ENCODE assay signal across 14 cellular contexts in genomic region chr9:124419832-124420489, GRCh38. TPM values are rescaled to one million over a fixed set of nuclear protein-coding genes. Genes with fewer than 3 reads are reported as not detected.
DNase-seq lines count a peak whose midpoint lies in the region; ATAC-seq and TF ChIP-seq lines count a peak whose summit lies in the region.
"Had no signal": no experiment of that assay in that cellular context is flagged by ENCODE, and none has a peak within 500 bp of the region (broad histone marks: within the 10 kb centered on the region; RNA-seq: fewer than 3 reads in every experiment).

No MANE protein-coding gene starts in this region.

- no peaks in the 10 kb centered on the region for H3K36me3 ChIP-seq in MM.1S (replicated peaks; ENCODE audit: insufficient read depth, low read length)
- no peaks in the 10 kb centered on the region for H3K36me3 ChIP-seq in colonic mucosa

- no peaks in the 10 kb centered on the region for H3K9me2 ChIP-seq in MM.1S (replicated peaks; ENCODE audit: insufficient read depth, low read length)

- peaks cover 4% of the 10 kb centered on the region for H3K36me3 Mint-ChIP-seq in activated CD8-positive, alpha-beta memory T cell treated with anti-CD3 and anti-CD28 coated beads, Interleukin-2, amount 10 ng/mL, durations not matched to agents 7 days and 5 days
- peaks cover 4% of the 10 kb centered on the region for H3K36me3 Mint-ChIP-seq in progenitor cell of endocrine pancreas (ENCODE audit: insufficient read depth)

- peaks cover 3% of the 10 kb centered on the region for H3K79me2 ChIP-seq in MM.1S (ENCODE audit: low read length)

- no peak overlapping the region for H3K4me3 ChIP-seq in MM.1S (ENCODE audit: low read length)
- no peak overlapping the region for H3K4me3 ChIP-seq in colonic mucosa

- H3K27ac ChIP-seq in MM.1S (ENCODE audit: low read length), result no peak overlapping the region
- H3K27ac ChIP-seq in colonic mucosa, result no peak overlapping the region

- peaks cover 6% of the 10 kb centered on the region for H3K27me3 Mint-ChIP-seq in activated CD8-positive, alpha-beta memory T cell treated with anti-CD3 and anti-CD28 coated beads, Interleukin-2, amount 10 ng/mL, durations not matched to agents 7 days and 5 days
- peaks cover 19% of the 10 kb centered on the region for H3K27me3 Mint-ChIP-seq in progenitor cell of endocrine pancreas
- H3K27me3 Mint-ChIP-seq: activated B cell treated with CpG ODN at 0.5 μM for 24 hours; activated naive CD8-positive, alpha-beta T cell treated with anti-CD3 and anti-CD28 coated beads, Interleukin-2, amount 50 U/mL, for 24 hours had no signal

- no peaks in the 10 kb centered on the region for H3F3A ChIP-seq in MM.1S (ENCODE audit: insufficient read depth, low read length)

- H3K4me1 ChIP-seq in MM.1S (ENCODE audit: low read length) (0 out of 2 replicates have a peak, but pooled peaks cover 6% of the 10 kb centered on the region), colonic mucosa (no peaks in the 10 kb centered on the region)

- H3K4me2 ChIP-seq in MM.1S (ENCODE audit: low read depth, low read length), result peak overlapping the region; percentile 13; the same call in 1 of the 2 replicates

- DNase-seq in activated CD8-positive, alpha-beta memory T cell treated with anti-CD3 and anti-CD28 coated beads, Interleukin-2, amount 10 ng/mL, durations not matched to agents 7 days and 5 days, result peak; percentile 72
- no peak for DNase-seq in activated CD8-positive, alpha-beta memory T cell treated with anti-CD3 and anti-CD28 coated beads for 24 hours
- DNase-seq in MM.1S (no peak), colonic mucosa (no peak), progenitor cell of endocrine pancreas (ENCODE audit: low spot score, unreplicated experiment) (no peak), occipital lobe (lab: John Stamatoyannopoulos, UW) (no peak), NCI-H1417 treated with DMSO at 0.1 percent for 48 hours (lab: John Stamatoyannopoulos, UW) (no peak)
- no peak for DNase-seq in effector CD4-positive, alpha-beta T cell

- H2AFZ ChIP-seq in MM.1S (ENCODE audit: low read length), result peak overlapping the region; percentile 83

- intact Hi-C loops in colonic mucosa (cut with DNase I), result loop anchor here (5.0 kb wide), 1 partner anchor 117 kb away; no protein-coding TSS in a partner anchor

- ATAC-seq in activated CD8-positive, alpha-beta memory T cell treated with anti-CD3 and anti-CD28 coated beads, Interleukin-2, amount 10 ng/mL, durations not matched to agents 7 days and 5 days, result peak; percentile 4

- H3K27me3 ChIP-seq in MM.1S (replicated peaks; ENCODE audit: insufficient read depth, low read length) (no peaks in the 10 kb centered on the region), colonic mucosa (no peaks in the 10 kb centered on the region)

- H3K4me3 Mint-ChIP-seq in activated CD8-positive, alpha-beta memory T cell treated with anti-CD3 and anti-CD28 coated beads, Interleukin-2, amount 10 ng/mL, durations not matched to agents 7 days and 5 days, result no peak overlapping the region
- H3K4me3 Mint-ChIP-seq in progenitor cell of endocrine pancreas (ENCODE audit: low read depth), result no peak overlapping the region
- H3K4me3 Mint-ChIP-seq: activated B cell treated with CpG ODN at 0.5 μM for 24 hours; activated naive CD8-positive, alpha-beta T cell treated with anti-CD3 and anti-CD28 coated beads, Interleukin-2, amount 50 U/mL, for 24 hours had no signal

- no peaks in the 10 kb centered on the region for H4K20me1 ChIP-seq in MM.1S (ENCODE audit: insufficient read depth, low read length)

- 0 out of 2 replicates have a peak, but pooled peaks have one; percentile 15 for TF ChIP-seq CTCF in MM.1S (IDR thresholded peaks at IDR 0.05; ENCODE audit: low read length)
- TF ChIP-seq CTCF in colonic mucosa (IDR thresholded peaks at IDR 0.05), result peak; percentile 22
- TF ChIP-seq CTCF in progenitor cell of endocrine pancreas (IDR thresholded peaks at IDR 0.05; ENCODE audit: unreplicated experiment), result peak; percentile 23

- peaks cover 26% of the 10 kb centered on the region for H3K4me1 Mint-ChIP-seq in activated CD8-positive, alpha-beta memory T cell treated with anti-CD3 and anti-CD28 coated beads, Interleukin-2, amount 10 ng/mL, durations not matched to agents 7 days and 5 days
- H3K4me1 Mint-ChIP-seq in progenitor cell of endocrine pancreas (ENCODE audit: low read depth), result peaks cover 1% of the 10 kb centered on the region

- H3K9ac ChIP-seq in MM.1S (ENCODE audit: low read length) (no peak overlapping the region), colonic mucosa (ENCODE audit: low read depth in 2 of 2, low read length in 2 of 2) (no peak overlapping the region)

- CTCF ChIA-PET in activated CD8-positive, alpha-beta memory T cell treated with anti-CD3 and anti-CD28 coated beads, Interleukin-2, amount 10 ng/mL, durations not matched to agents 7 days and 5 days (lab: Charles Lee), result interaction anchor here (0.9 to 4.9 kb wide), 10 partner anchors 10 to 117 kb away, joined by 3 to 54 read pairs (median 4); no protein-coding TSS in a partner anchor

- peak overlapping the region; percentile 8 for H3K27ac Mint-ChIP-seq in activated CD8-positive, alpha-beta memory T cell treated with anti-CD3 and anti-CD28 coated beads, Interleukin-2, amount 10 ng/mL, durations not matched to agents 7 days and 5 days
- H3K27ac Mint-ChIP-seq in progenitor cell of endocrine pancreas, result no peak overlapping the region
- H3K27ac Mint-ChIP-seq: activated naive CD8-positive, alpha-beta T cell treated with anti-CD3 and anti-CD28 coated beads, Interleukin-2, amount 50 U/mL, for 24 hours; nephron had no signal

- H3K9me3 ChIP-seq in MM.1S (replicated peaks; ENCODE audit: insufficient read depth, low read length) (no peaks in the 10 kb centered on the region), colonic mucosa (no peaks in the 10 kb centered on the region)

- peaks cover 2% of the 10 kb centered on the region for H3K9me3 Mint-ChIP-seq in activated CD8-positive, alpha-beta memory T cell treated with anti-CD3 and anti-CD28 coated beads, Interleukin-2, amount 10 ng/mL, durations not matched to agents 7 days and 5 days (ENCODE audit: low read depth)
- peaks cover 4% of the 10 kb centered on the region for H3K9me3 Mint-ChIP-seq in progenitor cell of endocrine pancreas (ENCODE audit: low read depth)

RNA-seq across cellular contexts. Expression of gene PSMB7, which starts 4.7 kb away (rescaled TPM):
- 100 to 1,000 TPM; 124 to 142 TPM for total RNA-seq in activated CD8-positive, alpha-beta memory T cell treated with anti-CD3 and anti-CD28 coated beads, Interleukin-2, amount 10 ng/mL, durations not matched to agents 7 days and 5 days
- total RNA-seq in colonic mucosa (100 to 1,000 TPM in 1 of 2 donors, 10 to 100 TPM in 1; 89.8 to 136 TPM), progenitor cell of endocrine pancreas (143 and 144 TPM in 2 replicates), occipital lobe (145 TPM)

RNA-seq across cellular contexts. Expression of gene ADGRD2, which starts 30.3 kb away (rescaled TPM):
- total RNA-seq in activated CD8-positive, alpha-beta memory T cell treated with anti-CD3 and anti-CD28 coated beads, Interleukin-2, amount 10 ng/mL, durations not matched to agents 7 days and 5 days, result not detected
- not detected for total RNA-seq in colonic mucosa
- not detected in 2 replicates for total RNA-seq in progenitor cell of endocrine pancreas
- total RNA-seq in occipital lobe, result not detected
- total RNA-seq: activated B cell treated with CpG ODN at 0.5 μM for 24 hours, left cardiac atrium, MCF 10A, subcutaneous adipose tissue had no signal
